18 cellular contexts compared by ENCODE assay signal in the genomic region with DNA sequence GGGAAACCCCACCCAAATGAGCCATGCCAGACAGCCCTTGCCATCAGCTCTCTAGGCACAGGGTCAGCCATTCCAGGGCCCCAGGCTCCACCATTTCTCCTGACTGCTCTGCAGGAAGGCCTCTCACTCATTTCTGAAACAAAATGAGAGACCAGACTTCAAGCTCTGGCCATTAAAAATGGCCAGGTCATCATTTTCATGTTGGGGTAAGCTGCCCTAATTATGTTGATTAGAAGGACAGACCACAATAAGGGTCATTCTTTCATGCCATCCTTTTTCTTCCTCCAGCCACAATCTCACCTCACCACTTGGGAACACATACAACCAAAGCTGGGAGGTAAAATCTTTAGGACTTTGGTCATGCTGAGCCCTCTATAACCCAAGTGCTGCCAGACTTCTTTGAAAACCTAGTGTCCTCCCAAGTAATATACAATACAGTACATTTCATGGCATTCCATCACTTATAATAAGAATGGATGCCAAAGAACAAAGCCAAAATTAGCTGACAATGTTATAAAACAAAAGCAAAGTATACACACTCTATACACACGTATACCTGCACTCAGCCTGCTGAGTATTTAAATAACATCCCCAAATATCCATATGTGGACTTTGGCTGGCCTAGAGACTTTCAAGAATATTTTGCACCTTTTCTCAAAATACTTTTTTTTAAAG. TPM values are rescaled to one million over a fixed set of nuclear protein-coding genes. Genes with fewer than 3 reads are reported as not detected.
DNase-seq lines count a peak whose midpoint lies in the region; ATAC-seq and TF ChIP-seq lines count a peak whose summit lies in the region.
"Had no signal": no experiment of that assay in that cellular context is flagged by ENCODE, and none has a peak within 500 bp of the region (broad histone marks: within the 10 kb centered on the region; RNA-seq: fewer than 3 reads in every experiment).

No MANE protein-coding gene starts in this region.

- no peak for TF ChIP-seq POLR2A in sigmoid colon (IDR thresholded peaks at IDR 0.05)

- H2AFZ ChIP-seq in PC-9, result no peak overlapping the region

- H3K79me2 ChIP-seq in PC-9 (ENCODE audit: low read depth), result no peaks in the 10 kb centered on the region

- TF ChIP-seq EP300 in sigmoid colon (IDR thresholded peaks at IDR 0.05), result no peak

- H3K9me3 ChIP-seq in PC-9 (ENCODE audit: insufficient read depth, low read depth), result no peaks in the 10 kb centered on the region
- no peaks in the 10 kb centered on the region for H3K9me3 ChIP-seq in sigmoid colon
- H3K9me3 ChIP-seq: Caco-2, HAP-1 had no signal

- CTCF ChIA-PET in PC-9 (lab: Charles Lee), result interaction anchor here (0.5 to 0.6 kb wide), 4 partner anchors 28 to 341 kb away, joined by 3 to 4 read pairs (median 4); partner anchors contain the start of gene TMCC2

- H3K4me3 ChIP-seq in PC-9 (no peak overlapping the region), epithelial cell of esophagus (ENCODE audit: low read length) (no peak overlapping the region), sigmoid colon (no peak overlapping the region)
- H3K4me3 ChIP-seq: HAP-1 had no signal

- H3K27me3 ChIP-seq in PC-9 (ENCODE audit: insufficient read depth, low read depth) (no peaks in the 10 kb centered on the region), sigmoid colon (no peaks in the 10 kb centered on the region)

- ATAC-seq in GM21717 (IDR thresholded peaks at IDR 0.05; ENCODE audit: unreplicated experiment) (no peak), HG02970 (IDR thresholded peaks at IDR 0.05; ENCODE audit: low FRiP score, unreplicated experiment) (no peak)
- ATAC-seq: natural killer cell had no signal

- intact Hi-C loops in PC-9 (cut with micrococcal nuclease; ENCODE audit: unreplicated experiment), result no loop called here
- intact Hi-C loops in sigmoid colon (cut with DNase I), result loop anchor here (5.0 to 10.0 kb wide), 2 partner anchors 113 to 159 kb away; no protein-coding TSS in a partner anchor

- TF ChIP-seq CTCF in PC-9 (conservative IDR thresholded peaks at IDR 0.05) (no peak), epithelial cell of esophagus (IDR thresholded peaks at IDR 0.05; ENCODE audit: insufficient read depth, low read depth, low read length, missing control alignments) (no peak), sigmoid colon (IDR thresholded peaks at IDR 0.05) (no peak)

- no peaks in the 10 kb centered on the region for H3K36me3 ChIP-seq in PC-9 (ENCODE audit: low read depth)
- H3K36me3 ChIP-seq in sigmoid colon, result peaks cover 0 to 33% (median 9%) of the 10 kb centered on the region in 4 donors
- H3K36me3 ChIP-seq: HAP-1 had no signal

- 0 out of 2 replicates have a peak overlapping the region, but pooled peaks have one; percentile 23 for H3K4me2 ChIP-seq in PC-9

- H3K9me2 ChIP-seq in PC-9 (ENCODE audit: insufficient read depth), result no peaks in the 10 kb centered on the region

- H3K4me1 ChIP-seq in PC-9 (replicated peaks; ENCODE audit: insufficient read depth), result peaks cover 11% of the 10 kb centered on the region
- peaks cover 0 to 36% (median 22%) of the 10 kb centered on the region in 4 donors for H3K4me1 ChIP-seq in sigmoid colon

- POLR2A ChIA-PET in PC-9 (lab: Charles Lee; ENCODE audit: unreplicated experiment), result interaction anchor here (0.6 to 0.9 kb wide), 2 partner anchors 88 to 177 kb away, joined by 4 read pairs; partner anchors contain the start of gene NUAK2

- DNase-seq in EH (ENCODE audit: low read depth), result peak; percentile 4
- no peak for DNase-seq in PC-9
- DNase-seq in epithelial cell of esophagus (ENCODE audit: low read depth), result peak; percentile 13
- DNase-seq in sigmoid colon, result no peak
- DNase-seq in NCI-H128 (lab: John Stamatoyannopoulos, UW; ENCODE audit: unreplicated experiment), result no peak
- DNase-seq in cerebellar cortex (ENCODE audit: low spot score), result no peak
- DNase-seq: activated naive CD8-positive, alpha-beta T cell treated with anti-CD3 and anti-CD28 coated beads, Interleukin-2, amount 10 ng/mL, durations not matched to agents 7 days and 5 days; mammary epithelial cell; natural killer cell; NCI-H1436; NCI-H526 treated with DMSO at 0.1 percent for 48 hours; posterior cingulate gyrus; stimulated activated CD4-positive, alpha-beta T cell treated with anti-CD3 and anti-CD28 coated beads, Interleukin-2, amount 100 ng/mL, for 48 hours had no signal

- peaks cover 6% of the 10 kb centered on the region; the same call in 1 of the 2 replicates for H3F3A ChIP-seq in PC-9 (ENCODE audit: insufficient read depth, low read depth)

- 87 to 92% methylated on average over 1 of the region's 1 CpG for WGBS in sigmoid colon, 2 donors

- H4K20me1 ChIP-seq in PC-9 (ENCODE audit: insufficient read depth), result no peaks in the 10 kb centered on the region

- BruUV-seq in PC-9 (replicated peaks; lab: Mats Ljungman, UMichigan), result no TSS peak

- H3K27ac ChIP-seq in PC-9 (no peak overlapping the region), sigmoid colon (peak overlapping the region in 3 of 4 donors; percentile 10 to 74 (median 42))
- H3K27ac ChIP-seq: RWPE1 had no signal

RNA-seq across cellular contexts. Expression of gene RBBP5, which starts 22.4 kb away (rescaled TPM):
- total RNA-seq in PC-9 (2021), result 17.7 and 17.9 TPM in 2 replicates
- 10 to 100 TPM; 12.2 to 36.5 (median 13.9) TPM for total RNA-seq in sigmoid colon
- 1 to 10 TPM; 6.6 to 8.1 (median 7.8) TPM for polyA plus RNA-seq in sigmoid colon

RNA-seq across cellular contexts. Expression of gene TMEM81, which starts 59.9 kb away (rescaled TPM):
- 4.7 and 5.4 TPM in 2 replicates for total RNA-seq in PC-9 (2021)
- total RNA-seq in sigmoid colon, result 1 to 10 TPM; 2.1 to 3.6 (median 2.7) TPM
- 1 to 10 TPM in 1 of 3 donors, under 1 TPM in 1, not detected in 1; 0.92 to 1.8 TPM for polyA plus RNA-seq in sigmoid colon

Comparison
In these comparisons a context has a peak if more than half of its experiments do, and no peak if none do; other contexts are left out.
1. DNase-seq: peak in EH (single experiment) and epithelial cell of esophagus (single experiment); none in PC-9 (0 of 2), sigmoid colon (single experiment), NCI-H128 (single experiment) and cerebellar cortex (single experiment).